ENCODE assay signal across 24 cellular contexts in the genomic region with DNA sequence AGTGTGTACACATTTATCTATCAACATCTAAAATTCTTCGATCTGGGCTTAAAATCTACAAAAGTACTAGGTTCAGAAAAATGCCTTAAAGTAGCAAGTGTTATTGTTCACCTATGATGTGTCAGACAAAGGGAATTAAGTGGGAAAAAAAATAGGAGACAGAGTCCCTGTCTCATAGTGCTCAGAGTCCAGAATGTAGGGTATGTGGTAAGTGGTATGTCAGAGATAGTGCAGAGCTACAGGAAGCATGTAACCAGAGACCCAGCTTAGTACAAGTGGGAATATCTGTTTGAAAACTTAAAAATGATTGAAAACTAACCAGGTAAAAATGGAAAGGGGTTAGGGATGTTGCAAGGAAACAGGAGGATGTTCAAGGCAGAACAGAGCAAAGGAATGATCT.
A peak's percentile ranks its signal among the peaks of the same experiment; 100 is the strongest.
DNase-seq lines count a peak whose midpoint lies in the region; ATAC-seq, FAIRE-seq and TF ChIP-seq lines count a peak whose summit lies in the region.
"Had no signal": no experiment of that assay in that cellular context is flagged by ENCODE, and none has a peak within 500 bp of the region (broad histone marks: within the 10 kb centered on the region; RNA-seq: fewer than 3 reads in every experiment).

No MANE protein-coding gene starts in this region.

- H2BK12ac ChIP-seq in H1 (ENCODE audit: low read depth, low read length): no peak overlapping the region

- no peak for DNase-seq in PC-3
- DNase-seq in H1 (ENCODE audit: low read depth in 1 of 2, low spot score in 2 of 2): no peak
- DNase-seq in right lobe of liver: no peak
- no peak for DNase-seq in smooth muscle cell (lab: John Stamatoyannopoulos, UW; ENCODE audit: unreplicated experiment)
- DNase-seq in suprapubic skin (ENCODE audit: low spot score in 2 of 2): no peak
- DNase-seq: AML-193; CD4-positive, alpha-beta T cell; DMS53; H7; KBM-7; MV-4-11; NCI-H1105; NCI-H146; NCI-H1930; NCI-H2107; NCI-H446; NCI-H524 treated with DMSO at 0.1 percent for 48 hours; NCI-H774; SJCRH30 had no signal

- H3K23ac ChIP-seq in H1 (ENCODE audit: insufficient read length): no peak overlapping the region

- 95% methylated on average over 1 of the region's 1 CpG; no CpG with 5 or more reads in 1 of the 2 experiments for WGBS in H1 (ENCODE audit: extremely low coverage in 1 of 2, insufficient coverage in 1 of 2, insufficient read length in 1 of 2, insufficient replicate concordance in 2 of 2, low coverage in 1 of 2, low lambda C conversion rate in 2 of 2, missing lambda C conversion rate in 1 of 2), 2 experiments
- 24% methylated on average over 1 of the region's 1 CpG for WGBS in right lobe of liver (ENCODE audit: insufficient coverage, low coverage, low lambda C conversion rate, missing lambda C conversion rate)
- 91% methylated on average over 1 of the region's 1 CpG for WGBS in smooth muscle cell (ENCODE audit: low lambda C conversion rate)
- WGBS in suprapubic skin: 75% methylated on average over 1 of the region's 1 CpG

- CTCF ChIA-PET in PC-3 (lab: Charles Lee) (interaction anchor here (0.6 kb wide), 1 partner anchor 358 kb away, joined by 3 read pairs; no protein-coding TSS in a partner anchor), H1 (lab: Charles Lee; ENCODE audit: partially characterized antibody) (interaction anchor here (0.6 to 1.1 kb wide), 2 partner anchors 88 to 217 kb away, joined by 3 read pairs; no protein-coding TSS in a partner anchor)

- no peak overlapping the region for H3K56ac ChIP-seq in H1 (replicated peaks; ENCODE audit: insufficient read length, low read depth, low read length)

- no peaks in the 10 kb centered on the region for H4K20me1 ChIP-seq in PC-3 (ENCODE audit: low read length)
- H4K20me1 ChIP-seq in H1 (replicated peaks in 1 of 2; ENCODE audit: control insufficient read depth in 1 of 2, insufficient read depth in 2 of 2, low read length in 2 of 2): no peaks in the 10 kb centered on the region
- H4K20me1 ChIP-seq in smooth muscle cell (ENCODE audit: low read depth): no peaks in the 10 kb centered on the region
- H4K20me1 ChIP-seq: BLaER1 treated with 17β-estradiol and CSF1 and Interleukin-3, amounts not matched to agents 10 nM and 100 nM had no signal

- no peaks in the 10 kb centered on the region for H3K79me2 ChIP-seq in PC-3 (ENCODE audit: low read length)
- H3K79me2 ChIP-seq in H1 (ENCODE audit: control insufficient read depth in 1 of 2, insufficient read depth in 2 of 2, low read length in 2 of 2): no peaks in the 10 kb centered on the region
- no peaks in the 10 kb centered on the region for H3K79me2 ChIP-seq in smooth muscle cell (ENCODE audit: low read depth)

- H4K91ac ChIP-seq in H1 (replicated peaks; ENCODE audit: insufficient read length, low read length): no peak overlapping the region

- no peak overlapping the region for H3K14ac ChIP-seq in H1 (ENCODE audit: insufficient read length)

- H3K23me2 ChIP-seq in H1 (ENCODE audit: low read depth, low read length): no peaks in the 10 kb centered on the region; the same call in 1 of the 2 replicates

- no peaks in the 10 kb centered on the region for H3K27me3 ChIP-seq in PC-3 (ENCODE audit: low read length)
- H3K27me3 ChIP-seq in H1 (replicated peaks in 1 of 4; ENCODE audit: control insufficient read depth in 3 of 4, extremely low read depth in 1 of 4, insufficient read depth in 3 of 4, low read length in 3 of 4): no peaks in the 10 kb centered on the region
- no peaks in the 10 kb centered on the region for H3K27me3 ChIP-seq in right lobe of liver
- H3K27me3 ChIP-seq in smooth muscle cell (ENCODE audit: low read depth): no peaks in the 10 kb centered on the region
- H3K27me3 ChIP-seq in suprapubic skin: no peaks in the 10 kb centered on the region
- H3K27me3 ChIP-seq: BLaER1 treated with 17β-estradiol and CSF1 and Interleukin-3, amounts not matched to agents 10 nM and 100 nM; SJCRH30 had no signal

- TF ChIP-seq RAD21 in H1 (IDR thresholded peaks at IDR 0.05 in 1 of 2, conservative IDR thresholded peaks at IDR 0.05 in 1 of 2; ENCODE audit: low read depth in 2 of 2, low read length in 2 of 2): no peak

- no peak for FAIRE-seq in H1 (lab: Jason Lieb, UNC)
- FAIRE-seq: A549 had no signal

- H3K9me2 ChIP-seq in PC-3 (replicated peaks; ENCODE audit: low read length): no peaks in the 10 kb centered on the region

- H3K9ac ChIP-seq in PC-3 (ENCODE audit: low read length) (no peak overlapping the region), H1 (replicated peaks in 1 of 4; ENCODE audit: extremely low read depth in 1 of 4, low read depth in 3 of 4, low read length in 3 of 4) (no peak overlapping the region), smooth muscle cell (ENCODE audit: low read depth) (no peak overlapping the region)
- H3K9ac ChIP-seq: BLaER1 treated with 17β-estradiol and CSF1 and Interleukin-3, amounts not matched to agents 10 nM and 100 nM had no signal

- TF ChIP-seq CTCF in PC-3 (conservative IDR thresholded peaks at IDR 0.05; ENCODE audit: low read depth, low read length) (no peak), H1 (IDR thresholded peaks at IDR 0.05; ENCODE audit: control extremely low read depth in 1 of 3, insufficient read depth in 1 of 3, low read depth in 1 of 3, low read length in 3 of 3) (no peak), right lobe of liver (IDR thresholded peaks at IDR 0.05) (no peak), smooth muscle cell (IDR thresholded peaks at IDR 0.05; ENCODE audit: borderline replicate concordance, insufficient read depth, poor library complexity, severe bottlenecking) (no peak), suprapubic skin (IDR thresholded peaks at IDR 0.05) (no peak)

- ATAC-seq in PC-3: peak; percentile 31
- ATAC-seq in right lobe of liver: peak; percentile 6 to 46 (median 36)
- ATAC-seq in HG03469 (IDR thresholded peaks at IDR 0.05; ENCODE audit: unreplicated experiment): no peak
- no peak for ATAC-seq in HG03432 (IDR thresholded peaks at IDR 0.05; ENCODE audit: unreplicated experiment)
- ATAC-seq: A549, SK-N-SH treated with all-trans-retinoic acid at 6 μM for 48 hours had no signal

- TF ChIP-seq EP300 in H1 (IDR thresholded peaks at IDR 0.05; ENCODE audit: borderline replicate concordance in 1 of 2, low read depth in 2 of 2, low read length in 2 of 2) (no peak), suprapubic skin (IDR thresholded peaks at IDR 0.05) (no peak)

- H3K36me3 ChIP-seq in PC-3 (ENCODE audit: low read depth, low read length) (no peaks in the 10 kb centered on the region), H1 (ENCODE audit: control insufficient read depth in 2 of 4, insufficient read depth in 4 of 4, low read length in 3 of 4) (no peaks in the 10 kb centered on the region), right lobe of liver (no peaks in the 10 kb centered on the region), smooth muscle cell (ENCODE audit: low read depth) (no peaks in the 10 kb centered on the region), suprapubic skin (no peaks in the 10 kb centered on the region)
- H3K36me3 ChIP-seq: BLaER1 treated with 17β-estradiol and CSF1 and Interleukin-3, amounts not matched to agents 10 nM and 100 nM; SJCRH30 had no signal

- no peak overlapping the region for H2BK5ac ChIP-seq in H1 (ENCODE audit: low read depth, low read length)

- H3K4me3 ChIP-seq in PC-3 (ENCODE audit: low read length): no peak overlapping the region
- no peak overlapping the region for H3K4me3 ChIP-seq in H1 (ENCODE audit: extremely low read depth in 1 of 4, insufficient read depth in 2 of 4, low read depth in 3 of 4, low read length in 4 of 4)
- H3K4me3 ChIP-seq in right lobe of liver: no peak overlapping the region
- no peak overlapping the region for H3K4me3 ChIP-seq in smooth muscle cell
- H3K4me3 ChIP-seq in suprapubic skin: no peak overlapping the region
- H3K4me3 ChIP-seq: A549; BLaER1 treated with 17β-estradiol and CSF1 and Interleukin-3, amounts not matched to agents 10 nM and 100 nM; SJCRH30 had no signal

- H3K18ac ChIP-seq in H1 (ENCODE audit: extremely low read depth, low read length): no peak overlapping the region

- no peaks in the 10 kb centered on the region for H3K79me1 ChIP-seq in H1 (ENCODE audit: low read depth, low read length)

- H2BK20ac ChIP-seq in H1 (ENCODE audit: low read length): no peak overlapping the region

- H4K8ac ChIP-seq in H1 (ENCODE audit: extremely low read depth, insufficient read depth, low read length): no peak overlapping the region

- H3K4me2 ChIP-seq in PC-3 (ENCODE audit: low read length) (no peak overlapping the region), H1 (ENCODE audit: insufficient read depth in 1 of 2, low read depth in 2 of 2, low read length in 2 of 2) (no peak overlapping the region), smooth muscle cell (peak overlapping the region; percentile 78)
- H3K4me2 ChIP-seq: A549; BLaER1 treated with 17β-estradiol and CSF1 and Interleukin-3, amounts not matched to agents 10 nM and 100 nM had no signal

- no peak overlapping the region for H3K27ac ChIP-seq in PC-3 (ENCODE audit: low read length)
- no peak overlapping the region for H3K27ac ChIP-seq in H1 (ENCODE audit: low read depth, low read length)
- H3K27ac ChIP-seq in right lobe of liver: peak overlapping the region; percentile 31 to 58 (median 49)
- H3K27ac ChIP-seq in smooth muscle cell (ENCODE audit: low read depth): peak overlapping the region; percentile 61
- no peak overlapping the region for H3K27ac ChIP-seq in suprapubic skin
- H3K27ac ChIP-seq: A549; BLaER1 treated with 17β-estradiol and CSF1 and Interleukin-3, amounts not matched to agents 10 nM and 100 nM; SJCRH30 had no signal

- no peak overlapping the region for H3K4ac ChIP-seq in H1 (replicated peaks; ENCODE audit: insufficient read length, low read depth, low read length)

- H4K5ac ChIP-seq in H1 (ENCODE audit: insufficient read length, low read depth, low read length): no peak overlapping the region

- H3K9me3 ChIP-seq in PC-3 (ENCODE audit: low read length) (no peaks in the 10 kb centered on the region), H1 (ENCODE audit: insufficient read depth in 2 of 2, low read depth in 1 of 2, low read length in 1 of 2) (no peaks in the 10 kb centered on the region), right lobe of liver (no peaks in the 10 kb centered on the region), smooth muscle cell (replicated peaks; ENCODE audit: low read depth) (no peaks in the 10 kb centered on the region), suprapubic skin (no peaks in the 10 kb centered on the region)
- H3K9me3 ChIP-seq: A549; BLaER1 treated with 17β-estradiol and CSF1 and Interleukin-3, amounts not matched to agents 10 nM and 100 nM; SJCRH30 had no signal

- intact Hi-C loops in PC-3 (cut with micrococcal nuclease) (loop anchor here (10.0 kb wide), 4 partner anchors 152 to 482 kb away; a partner anchor contains a TSS), right lobe of liver (cut with DNase I) (no loop called here)

- H2BK120ac ChIP-seq in H1 (replicated peaks; ENCODE audit: low read depth, low read length): no peak overlapping the region

- no TSS peak for BruUV-seq in PC-3 (replicated peaks; lab: Mats Ljungman, UMichigan)

- H2AK5ac ChIP-seq in H1 (ENCODE audit: low read depth, low read length): no peak overlapping the region

- no peak for TF ChIP-seq POLR2A in H1 (IDR thresholded peaks at IDR 0.05; ENCODE audit: control extremely low read depth in 1 of 2, low read depth in 2 of 2, low read length in 2 of 2)
- peak; percentile 19 for TF ChIP-seq POLR2A in right lobe of liver (IDR thresholded peaks at IDR 0.05)
- no peak for TF ChIP-seq POLR2A in suprapubic skin (IDR thresholded peaks at IDR 0.05)

- H2AFZ ChIP-seq in PC-3 (ENCODE audit: low read length) (0 out of 2 replicates have a peak overlapping the region, but pooled peaks have one; percentile 30), H1 (ENCODE audit: low read length) (0 out of 2 replicates have a peak overlapping the region, but pooled peaks have one; percentile 16), smooth muscle cell (ENCODE audit: low read depth) (peak overlapping the region; percentile 8)

- H3K4me1 ChIP-seq in PC-3 (ENCODE audit: insufficient read depth, low read length) (peaks cover 24% of the 10 kb centered on the region), H1 (replicated peaks in 1 of 4; ENCODE audit: control insufficient read depth in 3 of 4, insufficient read depth in 4 of 4, low read length in 3 of 4) (no peaks in the 10 kb centered on the region), right lobe of liver (peaks cover 0 to 24% (median 6%) of the 10 kb centered on the region in 4 donors), smooth muscle cell (ENCODE audit: low read depth) (peaks cover 14% of the 10 kb centered on the region), suprapubic skin (no peaks in the 10 kb centered on the region)
- H3K4me1 ChIP-seq: A549; BLaER1 treated with 17β-estradiol and CSF1 and Interleukin-3, amounts not matched to agents 10 nM and 100 nM had no signal

- POLR2A ChIA-PET in PC-3 (lab: Charles Lee; ENCODE audit: unreplicated experiment): no interaction called here
- POLR2A ChIA-PET in H1 (lab: Charles Lee; ENCODE audit: partially characterized antibody): no interaction called here

- no peak overlapping the region for H2BK15ac ChIP-seq in H1 (ENCODE audit: low read length)

- H3F3A ChIP-seq in PC-3 (ENCODE audit: low read length, unreplicated experiment) (no peaks in the 10 kb centered on the region), smooth muscle cell (ENCODE audit: low read depth) (peaks cover 6% of the 10 kb centered on the region)

Comparison
In these comparisons a context has a peak if more than half of its experiments do, and no peak if none do; other contexts are left out.
1. ATAC-seq: peak in PC-3 (single experiment) and right lobe of liver (4 of 4); none in HG03469 (single experiment) and HG03432 (single experiment).
2. H3K27ac ChIP-seq: peak in right lobe of liver (3 of 3) and smooth muscle cell (single experiment); none in PC-3 (single experiment), H1 (single experiment) and suprapubic skin (single experiment).
3. Peak in every context shown above with its lines, with median percentiles within 50 percentile points of each other: H2AFZ ChIP-seq.